1 cellular context compared by ENCODE assay signal in the genomic region with DNA sequence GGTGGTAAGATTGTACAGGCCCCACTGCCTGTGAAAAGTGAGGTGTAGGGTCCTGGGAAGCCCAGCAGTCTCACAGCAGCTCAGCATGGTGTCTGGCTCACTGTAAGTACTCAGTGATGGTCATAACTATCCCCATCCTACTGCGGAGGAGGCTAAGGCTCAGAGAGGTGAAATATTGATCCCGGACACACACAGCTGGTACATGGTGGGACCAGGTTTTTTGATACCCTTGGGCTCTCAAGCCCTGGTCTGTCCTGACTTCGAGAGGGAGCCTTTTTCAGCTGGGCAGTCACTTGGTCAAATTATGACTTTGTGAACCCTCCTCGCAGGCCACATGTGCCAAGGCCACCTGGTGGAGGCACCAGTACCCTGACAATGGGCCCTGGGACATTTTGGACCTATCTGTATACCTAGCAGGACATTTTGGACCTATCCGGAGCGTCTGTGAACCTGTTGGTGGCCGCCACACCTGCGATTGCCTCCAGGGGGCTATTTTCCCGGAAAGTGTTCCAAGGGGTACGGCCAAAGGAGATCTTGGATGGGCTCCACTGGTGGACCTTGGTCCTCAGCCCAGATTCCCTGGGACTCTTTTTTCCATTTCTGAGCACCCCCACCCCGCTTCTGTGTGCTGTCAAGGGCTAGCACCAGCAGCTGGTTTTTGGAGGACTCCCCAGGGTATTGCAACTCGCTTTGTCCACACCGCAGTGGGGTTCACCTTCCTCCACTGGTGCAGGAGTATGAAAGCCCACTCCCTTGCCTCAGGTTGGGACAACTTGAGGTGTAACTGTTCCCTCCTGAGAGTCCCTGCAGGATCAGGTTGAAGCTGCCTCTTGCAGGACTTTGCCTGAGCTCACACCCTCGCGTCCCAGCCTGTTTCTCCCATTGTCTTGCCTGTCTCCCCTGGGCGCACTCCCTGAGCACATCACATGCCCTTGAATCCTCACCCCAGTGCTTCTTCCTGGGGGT.
TF ChIP-seq lines count a peak whose summit lies in the region.

No MANE protein-coding gene starts in this region.

TF ChIP-seq in K562, 482 proteins besides CTCF, POLR2A, EP300 and RAD21 (continued from another document):
- TF ChIP-seq, protein P1, sequence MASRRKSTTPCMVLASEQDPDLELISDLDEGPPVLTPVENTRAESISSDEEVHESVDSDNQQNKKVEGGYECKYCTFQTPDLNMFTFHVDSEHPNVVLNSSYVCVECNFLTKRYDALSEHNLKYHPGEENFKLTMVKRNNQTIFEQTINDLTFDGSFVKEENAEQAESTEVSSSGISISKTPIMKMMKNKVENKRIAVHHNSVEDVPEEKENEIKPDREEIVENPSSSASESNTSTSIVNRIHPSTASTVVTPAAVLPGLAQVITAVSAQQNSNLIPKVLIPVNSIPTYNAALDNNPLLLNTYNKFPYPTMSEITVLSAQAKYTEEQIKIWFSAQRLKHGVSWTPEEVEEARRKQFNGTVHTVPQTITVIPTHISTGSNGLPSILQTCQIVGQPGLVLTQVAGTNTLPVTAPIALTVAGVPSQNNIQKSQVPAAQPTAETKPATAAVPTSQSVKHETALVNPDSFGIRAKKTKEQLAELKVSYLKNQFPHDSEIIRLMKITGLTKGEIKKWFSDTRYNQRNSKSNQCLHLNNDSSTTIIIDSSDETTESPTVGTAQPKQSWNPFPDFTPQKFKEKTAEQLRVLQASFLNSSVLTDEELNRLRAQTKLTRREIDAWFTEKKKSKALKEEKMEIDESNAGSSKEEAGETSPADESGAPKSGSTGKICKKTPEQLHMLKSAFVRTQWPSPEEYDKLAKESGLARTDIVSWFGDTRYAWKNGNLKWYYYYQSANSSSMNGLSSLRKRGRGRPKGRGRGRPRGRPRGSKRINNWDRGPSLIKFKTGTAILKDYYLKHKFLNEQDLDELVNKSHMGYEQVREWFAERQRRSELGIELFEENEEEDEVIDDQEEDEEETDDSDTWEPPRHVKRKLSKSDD (conservative IDR thresholded peaks at IDR 0.05; ENCODE audit: low read length) = no peak
- TF ChIP-seq, protein P2, sequence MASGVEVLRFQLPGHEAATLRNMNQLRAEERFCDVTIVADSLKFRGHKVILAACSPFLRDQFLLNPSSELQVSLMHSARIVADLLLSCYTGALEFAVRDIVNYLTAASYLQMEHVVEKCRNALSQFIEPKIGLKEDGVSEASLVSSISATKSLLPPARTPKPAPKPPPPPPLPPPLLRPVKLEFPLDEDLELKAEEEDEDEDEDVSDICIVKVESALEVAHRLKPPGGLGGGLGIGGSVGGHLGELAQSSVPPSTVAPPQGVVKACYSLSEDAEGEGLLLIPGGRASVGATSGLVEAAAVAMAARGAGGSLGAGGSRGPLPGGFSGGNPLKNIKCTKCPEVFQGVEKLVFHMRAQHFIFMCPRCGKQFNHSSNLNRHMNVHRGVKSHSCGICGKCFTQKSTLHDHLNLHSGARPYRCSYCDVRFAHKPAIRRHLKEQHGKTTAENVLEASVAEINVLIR (CRISPR knock-in tag; IDR thresholded peaks at IDR 0.05) = no peak
- TF ChIP-seq ZNF507 (tag; conservative IDR thresholded peaks at IDR 0.05) (no peak), EHMT2 (IDR thresholded peaks at IDR 0.05) (no peak), PHF8 (IDR thresholded peaks at IDR 0.05; ENCODE audit: borderline replicate concordance, low read length) (no peak), NFRKB (IDR thresholded peaks at IDR 0.05; ENCODE audit: low read depth) (no peak), RBBP5 (IDR thresholded peaks at IDR 0.05; ENCODE audit: borderline replicate concordance, insufficient read depth, low read length, poor library complexity, severe bottlenecking) (no peak), KDM2B (CRISPR knock-in tag; IDR thresholded peaks at IDR 0.05) (no peak)
- TF ChIP-seq, protein P3, sequence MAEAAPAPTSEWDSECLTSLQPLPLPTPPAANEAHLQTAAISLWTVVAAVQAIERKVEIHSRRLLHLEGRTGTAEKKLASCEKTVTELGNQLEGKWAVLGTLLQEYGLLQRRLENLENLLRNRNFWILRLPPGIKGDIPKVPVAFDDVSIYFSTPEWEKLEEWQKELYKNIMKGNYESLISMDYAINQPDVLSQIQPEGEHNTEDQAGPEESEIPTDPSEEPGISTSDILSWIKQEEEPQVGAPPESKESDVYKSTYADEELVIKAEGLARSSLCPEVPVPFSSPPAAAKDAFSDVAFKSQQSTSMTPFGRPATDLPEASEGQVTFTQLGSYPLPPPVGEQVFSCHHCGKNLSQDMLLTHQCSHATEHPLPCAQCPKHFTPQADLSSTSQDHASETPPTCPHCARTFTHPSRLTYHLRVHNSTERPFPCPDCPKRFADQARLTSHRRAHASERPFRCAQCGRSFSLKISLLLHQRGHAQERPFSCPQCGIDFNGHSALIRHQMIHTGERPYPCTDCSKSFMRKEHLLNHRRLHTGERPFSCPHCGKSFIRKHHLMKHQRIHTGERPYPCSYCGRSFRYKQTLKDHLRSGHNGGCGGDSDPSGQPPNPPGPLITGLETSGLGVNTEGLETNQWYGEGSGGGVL (CRISPR knock-in tag; IDR thresholded peaks at IDR 0.05) = no peak
- TF ChIP-seq, protein P4, sequence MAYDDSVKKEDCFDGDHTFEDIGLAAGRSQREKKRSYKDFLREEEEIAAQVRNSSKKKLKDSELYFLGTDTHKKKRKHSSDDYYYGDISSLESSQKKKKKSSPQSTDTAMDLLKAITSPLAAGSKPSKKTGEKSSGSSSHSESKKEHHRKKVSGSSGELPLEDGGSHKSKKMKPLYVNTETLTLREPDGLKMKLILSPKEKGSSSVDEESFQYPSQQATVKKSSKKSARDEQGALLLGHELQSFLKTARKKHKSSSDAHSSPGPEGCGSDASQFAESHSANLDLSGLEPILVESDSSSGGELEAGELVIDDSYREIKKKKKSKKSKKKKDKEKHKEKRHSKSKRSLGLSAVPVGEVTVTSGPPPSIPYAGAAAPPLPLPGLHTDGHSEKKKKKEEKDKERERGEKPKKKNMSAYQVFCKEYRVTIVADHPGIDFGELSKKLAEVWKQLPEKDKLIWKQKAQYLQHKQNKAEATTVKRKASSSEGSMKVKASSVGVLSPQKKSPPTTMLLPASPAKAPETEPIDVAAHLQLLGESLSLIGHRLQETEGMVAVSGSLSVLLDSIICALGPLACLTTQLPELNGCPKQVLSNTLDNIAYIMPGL (CRISPR knock-in tag; IDR thresholded peaks at IDR 0.05) = no peak
- TF ChIP-seq, protein P5, sequence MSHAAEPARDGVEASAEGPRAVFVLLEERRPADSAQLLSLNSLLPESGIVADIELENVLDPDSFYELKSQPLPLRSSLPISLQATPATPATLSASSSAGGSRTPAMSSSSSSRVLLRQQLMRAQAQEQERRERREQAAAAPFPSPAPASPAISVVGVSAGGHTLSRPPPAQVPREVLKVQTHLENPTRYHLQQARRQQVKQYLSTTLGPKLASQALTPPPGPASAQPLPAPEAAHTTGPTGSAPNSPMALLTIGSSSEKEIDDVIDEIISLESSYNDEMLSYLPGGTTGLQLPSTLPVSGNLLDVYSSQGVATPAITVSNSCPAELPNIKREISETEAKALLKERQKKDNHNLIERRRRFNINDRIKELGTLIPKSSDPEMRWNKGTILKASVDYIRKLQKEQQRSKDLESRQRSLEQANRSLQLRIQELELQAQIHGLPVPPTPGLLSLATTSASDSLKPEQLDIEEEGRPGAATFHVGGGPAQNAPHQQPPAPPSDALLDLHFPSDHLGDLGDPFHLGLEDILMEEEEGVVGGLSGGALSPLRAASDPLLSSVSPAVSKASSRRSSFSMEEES (CRISPR knock-in tag; IDR thresholded peaks at IDR 0.05) = no peak
TF ChIP-seq in K562: peak in this region for 0.
